1 cellular context compared by ENCODE assay signal in the genomic region with DNA sequence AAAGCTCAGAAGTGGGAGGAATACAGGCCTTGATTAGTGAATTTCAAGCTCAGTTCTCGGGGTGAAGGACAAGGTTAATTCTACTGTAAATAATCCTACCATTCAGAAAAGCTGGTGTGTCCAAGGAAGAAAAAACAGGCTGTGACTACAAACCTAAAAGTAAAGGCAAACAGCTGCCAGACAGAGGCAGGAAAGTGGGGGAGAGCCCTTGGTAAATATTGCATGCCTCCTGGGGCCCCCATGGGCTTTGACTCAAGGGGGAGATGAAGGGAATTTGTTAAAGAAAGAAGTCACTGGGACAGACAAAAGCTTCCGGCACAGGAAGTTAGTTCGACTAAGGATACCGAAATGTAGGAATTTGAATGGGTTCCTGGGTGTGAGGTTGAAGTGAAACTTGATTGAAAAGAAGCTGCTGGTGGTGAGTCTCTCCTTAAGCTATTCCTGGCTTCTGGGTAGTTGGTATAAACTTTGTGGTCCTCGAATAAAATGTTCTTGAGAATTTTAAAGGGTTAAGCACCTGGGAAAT. TPM values are rescaled to one million over a fixed set of nuclear protein-coding genes. Genes with fewer than 3 reads are reported as not detected.
"Had no signal": no experiment of that assay in that cellular context is flagged by ENCODE, and none has a peak within 500 bp of the region (broad histone marks: within the 10 kb centered on the region; RNA-seq: fewer than 3 reads in every experiment).

No MANE protein-coding gene starts in this region.

RNA-seq across cellular contexts. Expression of a gene that starts 32.9 kb away (rescaled TPM):
- total RNA-seq: esophagus squamous epithelium had no signal
